10 cellular contexts compared by ENCODE assay signal in the genomic region with DNA sequence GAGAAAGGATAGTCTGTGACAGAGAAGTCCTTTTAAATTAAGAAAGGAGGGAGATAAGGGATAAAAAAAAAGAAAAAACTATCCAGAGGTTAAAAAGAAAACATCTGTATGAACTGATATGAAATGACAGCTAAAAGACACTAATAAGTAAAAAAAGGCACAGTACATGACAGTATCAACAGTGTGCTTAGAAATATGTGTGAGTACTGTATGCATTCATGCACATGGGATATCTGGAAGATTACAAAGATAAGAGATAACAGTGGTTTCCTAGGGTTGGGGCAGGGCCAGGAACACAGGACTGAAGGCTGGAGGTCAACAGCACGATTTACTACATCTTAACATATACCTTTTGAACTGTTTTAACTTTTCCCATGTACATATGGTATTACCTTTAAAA. TPM values are rescaled to one million over a fixed set of nuclear protein-coding genes. Genes with fewer than 3 reads are reported as not detected.
DNase-seq lines count a peak whose midpoint lies in the region; ATAC-seq and TF ChIP-seq lines count a peak whose summit lies in the region.
"Had no signal": no experiment of that assay in that cellular context is flagged by ENCODE, and none has a peak within 500 bp of the region (broad histone marks: within the 10 kb centered on the region; RNA-seq: fewer than 3 reads in every experiment).

No MANE protein-coding gene starts in this region.

- peak overlapping the region; percentile 52 for H3K4me2 ChIP-seq in hepatocyte

- CTCF ChIA-PET in MCF 10A (lab: Yijun Ruan, JAX): no interaction called here

- H3K36me3 Mint-ChIP-seq in MCF 10A (ENCODE audit: insufficient read depth, unreplicated experiment) (peaks cover 16% of the 10 kb centered on the region), T-helper 17 cell (ENCODE audit: low read depth) (peaks cover 3% of the 10 kb centered on the region)

- TF ChIP-seq CTCF in MCF 10A (IDR thresholded peaks at IDR 0.05; ENCODE audit: unreplicated experiment): no peak
- TF ChIP-seq CTCF in breast epithelium (IDR thresholded peaks at IDR 0.05): no peak
- TF ChIP-seq CTCF in hepatocyte (IDR thresholded peaks at IDR 0.05; ENCODE audit: poor library complexity): no peak

- peaks cover 47% of the 10 kb centered on the region for H3K4me1 Mint-ChIP-seq in MCF 10A (ENCODE audit: insufficient read depth, unreplicated experiment)
- H3K4me1 Mint-ChIP-seq in T-helper 17 cell: peaks cover 57% of the 10 kb centered on the region

- H3K4me1 ChIP-seq in breast epithelium: peaks cover 0 to 12% of the 10 kb centered on the region in 2 donors
- H3K4me1 ChIP-seq in hepatocyte (ENCODE audit: insufficient read depth): peaks cover 47% of the 10 kb centered on the region
- H3K4me1 ChIP-seq in thymus (ENCODE audit: control insufficient read depth, insufficient read depth, low read length): peaks cover 25% of the 10 kb centered on the region

- TF ChIP-seq POLR2A in breast epithelium (IDR thresholded peaks at IDR 0.05): no peak

- no peaks in the 10 kb centered on the region for H3K9me3 Mint-ChIP-seq in MCF 10A (ENCODE audit: unreplicated experiment)

- 14% methylated on average over 1 of the region's 1 CpG for whole genome bisulfite sequencing in hepatocyte (ENCODE audit: low lambda C conversion rate, missing lambda C conversion rate)
- 7% methylated on average over 1 of the region's 1 CpG for WGBS in thymus

- H3K9me2 ChIP-seq in hepatocyte (replicated peaks; ENCODE audit: insufficient read depth): no peaks in the 10 kb centered on the region

- POLR2A ChIA-PET in MCF 10A (lab: Yijun Ruan, JAX): interaction anchor here (0.7 to 2.2 kb wide), 4 partner anchors 8 to 633 kb away, joined by 3 to 14 read pairs (median 5); no protein-coding TSS in a partner anchor

- H3K9me3 ChIP-seq in breast epithelium: no peaks in the 10 kb centered on the region
- H3K9me3 ChIP-seq in T-helper 17 cell (ENCODE audit: control insufficient read depth, low read length, poor library complexity, severe bottlenecking): no peaks in the 10 kb centered on the region
- no peaks in the 10 kb centered on the region for H3K9me3 ChIP-seq in hepatocyte (ENCODE audit: low read depth)
- H3K9me3 ChIP-seq in thymus (ENCODE audit: control insufficient read depth): no peaks in the 10 kb centered on the region
- H3K9me3 ChIP-seq: vagina had no signal

- H3K27ac ChIP-seq in breast epithelium: peak overlapping the region in 1 of 2 donors; percentile 1
- H3K27ac ChIP-seq in hepatocyte: peak overlapping the region; percentile 67
- peak overlapping the region; percentile 80 for H3K27ac ChIP-seq in thymus (ENCODE audit: low read depth)
- H3K27ac ChIP-seq: vagina had no signal

- H2AFZ ChIP-seq in hepatocyte: no peak overlapping the region

- ATAC-seq in T-helper 17 cell (no peak), HG03139 (IDR thresholded peaks at IDR 0.05; ENCODE audit: unreplicated experiment) (no peak)

- no peaks in the 10 kb centered on the region for H3K36me3 ChIP-seq in breast epithelium
- H3K36me3 ChIP-seq in hepatocyte (replicated peaks; ENCODE audit: insufficient read depth, low read depth): no peaks in the 10 kb centered on the region
- H3K36me3 ChIP-seq in thymus (ENCODE audit: control insufficient read depth, insufficient read depth): no peaks in the 10 kb centered on the region
- H3K36me3 ChIP-seq: vagina had no signal

- H3K27ac Mint-ChIP-seq in MCF 10A (ENCODE audit: low read depth, unreplicated experiment) (peak overlapping the region; percentile 39), T-helper 17 cell (peak overlapping the region; percentile 95)

- H3K27me3 Mint-ChIP-seq in MCF 10A (ENCODE audit: insufficient read depth, unreplicated experiment) (no peaks in the 10 kb centered on the region), T-helper 17 cell (no peaks in the 10 kb centered on the region)

- intact Hi-C loops in MCF 10A (cut with micrococcal nuclease): no loop called here
- intact Hi-C loops in breast epithelium (cut with DNase I; ENCODE audit: low total_unique reads): no loop called here

- peaks cover 96% of the 10 kb centered on the region for H3K79me2 ChIP-seq in hepatocyte

- H3K27me3 ChIP-seq in breast epithelium (no peaks in the 10 kb centered on the region), hepatocyte (no peaks in the 10 kb centered on the region), thymus (ENCODE audit: control insufficient read depth, insufficient read depth) (no peaks in the 10 kb centered on the region)
- H3K27me3 ChIP-seq: vagina had no signal

- DNase-seq in MCF 10A (ENCODE audit: unreplicated experiment) (no peak), breast epithelium (ENCODE audit: low spot score in 2 of 2) (no peak), T-helper 17 cell (no peak), hepatocyte (ENCODE audit: low spot score) (no peak), iPS-NIHi7 (ENCODE audit: extremely low spot score) (no peak)
- DNase-seq in NK-92 treated with Interleukin-12 subunit alpha and Interleukin-12 subunit beta, amount 100 ng/mL, for 24 hours (lab: John Stamatoyannopoulos, UW): no peak
- DNase-seq: activated CD4-positive, alpha-beta T cell treated with anti-CD3 and anti-CD28 coated beads for 1 hour had no signal

- no peak overlapping the region for H3K4me3 ChIP-seq in breast epithelium
- H3K4me3 ChIP-seq in hepatocyte: no peak overlapping the region
- H3K4me3 ChIP-seq in thymus (ENCODE audit: low read length): peak overlapping the region; percentile 65
- H3K4me3 ChIP-seq: vagina had no signal

- no TSS peak for BruUV-seq in MCF 10A (replicated peaks; lab: Mats Ljungman, UMichigan)

- peaks cover 95% of the 10 kb centered on the region for H4K20me1 ChIP-seq in hepatocyte (ENCODE audit: insufficient read depth, poor library complexity, severe bottlenecking)

- H3K4me3 Mint-ChIP-seq in MCF 10A (ENCODE audit: unreplicated experiment) (no peak overlapping the region), T-helper 17 cell (peak overlapping the region; percentile 90)

RNA-seq across cellular contexts. Expression of a gene that starts 13.3 kb away (rescaled TPM):
- 196 and 220 TPM in 2 replicates for total RNA-seq in MCF 10A (2022)
- 100 to 1,000 TPM; 225 to 271 (median 252) TPM for total RNA-seq in breast epithelium
- total RNA-seq in T-helper 17 cell: 100 to 1,000 TPM; 269 to 384 TPM
- 354 and 381 TPM in 2 replicates for total RNA-seq in hepatocyte
- 300 and 374 TPM in 2 replicates for polyA plus RNA-seq in hepatocyte
- polyA plus RNA-seq in thymus: 214 TPM
